17 cellular contexts compared by ENCODE assay signal in the genomic region with DNA sequence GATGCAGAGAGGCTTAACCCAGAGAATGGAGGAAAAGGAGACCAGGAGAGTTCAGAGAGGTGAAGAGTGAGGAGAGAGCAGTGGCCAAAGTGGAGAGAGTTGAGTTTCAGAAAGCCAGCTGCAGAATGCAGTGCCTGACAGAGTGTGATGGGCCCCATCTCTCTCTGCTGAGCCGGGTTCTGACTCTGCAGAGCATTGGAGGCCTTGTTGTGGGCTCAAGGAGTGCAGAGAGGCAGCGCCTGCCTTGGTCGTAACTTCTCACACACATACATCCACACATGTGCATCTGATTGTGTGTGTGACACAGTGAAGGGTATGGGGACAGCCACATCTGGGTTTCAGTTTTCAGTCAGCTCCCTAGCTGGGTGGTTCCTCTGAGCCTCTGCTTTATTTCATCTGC. TPM values are rescaled to one million over a fixed set of nuclear protein-coding genes. Genes with fewer than 3 reads are reported as not detected.
A peak's percentile ranks its signal among the peaks of the same experiment; 100 is the strongest.
DNase-seq lines count a peak whose midpoint lies in the region; ATAC-seq and TF ChIP-seq lines count a peak whose summit lies in the region.
"Had no signal": no experiment of that assay in that cellular context is flagged by ENCODE, and none has a peak within 500 bp of the region (broad histone marks: within the 10 kb centered on the region; RNA-seq: fewer than 3 reads in every experiment).

No MANE protein-coding gene starts in this region.

- no peak overlapping the region for H2AFZ ChIP-seq in mammary epithelial cell (ENCODE audit: low read depth, low read length)
- H2AFZ ChIP-seq: GM23248 had no signal

- peak overlapping the region; percentile 66 for H3K23ac ChIP-seq in mesendoderm (ENCODE audit: low read length)

- intact Hi-C loops in left cardiac atrium (cut with DNase I), result no loop called here
- intact Hi-C loops in Right ventricle myocardium superior (cut with DNase I), result no loop called here
- intact Hi-C loops in mammary epithelial cell (cut with micrococcal nuclease), result loop anchor here (5.0 kb wide), 1 partner anchor 415 kb away; no protein-coding TSS in a partner anchor

- TF ChIP-seq CTCF in VCaP (conservative IDR thresholded peaks at IDR 0.05) (no peak), mammary epithelial cell (conservative IDR thresholded peaks at IDR 0.05 in 1 of 2, IDR thresholded peaks at IDR 0.05 in 1 of 2; ENCODE audit: extremely low read depth in 1 of 2, insufficient read depth in 1 of 2, low read depth in 1 of 2, low read length in 2 of 2) (no peak)

- no peak overlapping the region for H2BK120ac ChIP-seq in mesendoderm (ENCODE audit: low read depth, low read length)

- DNase-seq in left cardiac atrium (peak; percentile 0), Right ventricle myocardium superior (no peak), mesendoderm (no peak), substantia nigra (lab: John Stamatoyannopoulos, UW) (no peak), mammary epithelial cell (no peak)
- no peak for DNase-seq in stimulated activated naive CD8-positive, alpha-beta T cell treated with anti-CD3 and anti-CD28 coated beads, Interleukin-15, Interleukin-2, amounts not matched to agents 100 U/mL and 50 U/mL, for 24 hours
- DNase-seq: DMS153, DND-41, SIG-M5 had no signal

- H3K36me3 ChIP-seq in mesendoderm (ENCODE audit: control insufficient read depth, insufficient read depth, low read length) (no peaks in the 10 kb centered on the region), mammary epithelial cell (ENCODE audit: insufficient read depth, low read length) (no peaks in the 10 kb centered on the region)
- H3K36me3 ChIP-seq: HAP-1 had no signal

- no TSS peak for BruUV-seq in mammary epithelial cell (replicated peaks; lab: Mats Ljungman, UMichigan)

- H2BK15ac ChIP-seq in mesendoderm (replicated peaks; ENCODE audit: low read depth), result no peak overlapping the region

- H3K18ac ChIP-seq in mesendoderm (ENCODE audit: low read length), result no peak overlapping the region

- H3K27me3 ChIP-seq in mesendoderm (ENCODE audit: insufficient read depth, low read length, poor library complexity) (no peaks in the 10 kb centered on the region), mammary epithelial cell (ENCODE audit: insufficient read depth, low read length) (no peaks in the 10 kb centered on the region)

- in situ Hi-C loops in mammary epithelial cell (cut with MboI; ENCODE audit: low sequenced_read_pairs in 2 of 2), result no loop called here

- H2BK5ac ChIP-seq in mesendoderm (ENCODE audit: low read length), result no peak overlapping the region

- H4K20me1 ChIP-seq in mammary epithelial cell (ENCODE audit: insufficient read depth, low read length), result no peaks in the 10 kb centered on the region

- H3K4me3 ChIP-seq in mesendoderm (ENCODE audit: low read length) (no peak overlapping the region), mammary epithelial cell (replicated peaks in 1 of 3; ENCODE audit: insufficient read depth in 1 of 3, low read depth in 2 of 3, low read length in 3 of 3) (no peak overlapping the region)
- H3K4me3 ChIP-seq: GM23248, HAP-1, SK-N-MC had no signal

- peaks cover 34% of the 10 kb centered on the region for H3K79me1 ChIP-seq in mesendoderm (ENCODE audit: low read length)

- ATAC-seq in left cardiac atrium, result no peak
- ATAC-seq in Right ventricle myocardium superior (ENCODE audit: poor library complexity), result no peak
- no peak for ATAC-seq in GM18868 (IDR thresholded peaks at IDR 0.05; ENCODE audit: unreplicated experiment)
- no peak for ATAC-seq in stimulated activated naive CD8-positive, alpha-beta T cell treated with anti-CD3 and anti-CD28 coated beads, Interleukin-15, Interleukin-2, amounts not matched to agents 100 U/mL and 50 U/mL, for 24 hours

- H3K4me2 ChIP-seq in mesendoderm (ENCODE audit: low read length) (no peak overlapping the region), mammary epithelial cell (ENCODE audit: insufficient read depth, low read depth, low read length) (no peak overlapping the region)

- no peak overlapping the region for H4K5ac ChIP-seq in mesendoderm (ENCODE audit: low read length)

- H3K9ac ChIP-seq in mesendoderm (ENCODE audit: low read length) (no peak overlapping the region), mammary epithelial cell (ENCODE audit: insufficient read depth, low read length) (no peak overlapping the region)
- H3K9ac ChIP-seq: GM23248 had no signal

- no peaks in the 10 kb centered on the region for H3K4me1 ChIP-seq in mesendoderm (ENCODE audit: control insufficient read depth, low read depth, low read length)
- H3K4me1 ChIP-seq in mammary epithelial cell (ENCODE audit: insufficient read depth, low read length), result no peaks in the 10 kb centered on the region
- H3K4me1 ChIP-seq: HAP-1 had no signal

- H3K56ac ChIP-seq in mesendoderm (ENCODE audit: low read length), result peak overlapping the region; percentile 25

- WGBS in mesendoderm (ENCODE audit: extremely low coverage, insufficient coverage, low lambda C conversion rate), result no CpG with 5 or more reads among the region's 3 CpGs
- WGBS in mammary epithelial cell (ENCODE audit: low coverage, missing lambda C conversion rate), result 94% methylated on average over 2 of the region's 3 CpGs

- H4K8ac ChIP-seq in mesendoderm (ENCODE audit: low read depth, low read length), result no peak overlapping the region

- CTCF ChIA-PET in mammary epithelial cell (lab: Charles Lee; ENCODE audit: low non-redundant PET), result no interaction called here

- H3K9me3 ChIP-seq in mammary epithelial cell (replicated peaks; ENCODE audit: insufficient read depth, low read length), result no peaks in the 10 kb centered on the region
- H3K9me3 ChIP-seq: HAP-1 had no signal

- dilution Hi-C loops in mammary epithelial cell (cut with HindIII; ENCODE audit: low sequenced_read_pairs), result loop anchor here (10.0 kb wide), 1 partner anchor 92 kb away; no protein-coding TSS in a partner anchor

- H3K4ac ChIP-seq in mesendoderm (ENCODE audit: low read depth, low read length), result no peak overlapping the region

- no peak overlapping the region for H2AK5ac ChIP-seq in mesendoderm (ENCODE audit: low read length)

- H3K79me2 ChIP-seq in mesendoderm (ENCODE audit: control insufficient read depth, insufficient read depth, low read length) (peaks cover 46% of the 10 kb centered on the region), mammary epithelial cell (ENCODE audit: insufficient read depth, low read length) (peaks cover 91% of the 10 kb centered on the region)

- H3K27ac ChIP-seq in VCaP, result peak overlapping the region; percentile 54
- H3K27ac ChIP-seq in mesendoderm (ENCODE audit: low read depth, low read length), result no peak overlapping the region
- peak overlapping the region; percentile 64 for H3K27ac ChIP-seq in substantia nigra (ENCODE audit: low read depth, low read length, poor library complexity, severe bottlenecking)
- H3K27ac ChIP-seq in mammary epithelial cell (ENCODE audit: insufficient read depth, low read depth, low read length), result no peak overlapping the region
- H3K27ac ChIP-seq: 22Rv1, GM23248, SK-N-MC had no signal

RNA-seq across cellular contexts. Expression of a gene that starts 58.8 kb away (rescaled TPM):
- total RNA-seq in left cardiac atrium, result 10 to 100 TPM; 22.5 to 23.9 TPM
- total RNA-seq in Right ventricle myocardium superior, result 25.4 TPM
- 17.4 TPM for polyA plus RNA-seq in mesendoderm (2013, experiment 1 of 2)
- polyA plus RNA-seq in mesendoderm (2013, experiment 2 of 2), result 16.8 TPM
- total RNA-seq in mammary epithelial cell, result 10 to 100 TPM; 11.2 to 28.9 TPM
- 21.7 TPM for polyA plus RNA-seq in mammary epithelial cell
- 58.1 TPM for polyA minus RNA-seq in mammary epithelial cell
- total RNA-seq: B cell had no signal
- polyA plus RNA-seq: IgD-negative memory B cell had no signal

Comparison
In these comparisons a context has a peak if more than half of its experiments do, and no peak if none do; other contexts are left out.
1. H3K27ac ChIP-seq: peak in VCaP (single experiment) and substantia nigra (single experiment); none in mesendoderm (single experiment) and mammary epithelial cell (single experiment).